20 cellular contexts compared by ENCODE assay signal in genomic region chr16:11280616-11281522, GRCh38. TPM values are rescaled to one million over a fixed set of nuclear protein-coding genes. Genes with fewer than 3 reads are reported as not detected.
A peak's percentile ranks its signal among the peaks of the same experiment; 100 is the strongest.
DNase-seq lines count a peak whose midpoint lies in the region; ATAC-seq, FAIRE-seq and TF ChIP-seq lines count a peak whose summit lies in the region.
"Had no signal": no experiment of that assay in that cellular context is flagged by ENCODE, and none has a peak within 500 bp of the region (broad histone marks: within the 10 kb centered on the region; RNA-seq: fewer than 3 reads in every experiment).

PRM1 (minus strand) TSS chr16:11281330; CDS start chr16:11281238, 92 bp downstream.

- H3K36me3 ChIP-seq in GM23338 (ENCODE audit: insufficient read depth) (no peaks in the 10 kb centered on the region), HepG2 (replicated peaks in 1 of 2; ENCODE audit: control insufficient read depth in 1 of 2, insufficient read depth in 2 of 2, low read length in 2 of 2) (no peaks in the 10 kb centered on the region)
- H3K36me3 ChIP-seq: BLaER1, MG63 had no signal

- H3K9me2 ChIP-seq in GM23338 (ENCODE audit: insufficient read depth), result no peaks in the 10 kb centered on the region

- no peak within 1 kb of the TSS for H3K4me3 Mint-ChIP-seq in GM23338
- peak within 1 kb of the TSS; percentile 11 for H3K4me3 Mint-ChIP-seq in activated B cell treated with CpG ODN at 0.5 μM for 24 hours
- H3K4me3 Mint-ChIP-seq in stimulated activated memory B cell treated with anti-CD40 and anti-IgM and Interleukin-4, amounts not matched to agents 10 μg/mL and 1 μg/mL and 100 μg/mL, for 72 hours, result no peak within 1 kb of the TSS
- H3K4me3 Mint-ChIP-seq in activated naive CD4-positive, alpha-beta T cell treated with anti-CD3 and anti-CD28 coated beads for 36 hours, result no peak within 1 kb of the TSS
- H3K4me3 Mint-ChIP-seq: HFFc6 had no signal

- DNase-seq in GM23338 (ENCODE audit: low spot score), result peak; percentile 31
- DNase-seq in activated B cell treated with CpG ODN at 0.5 μM for 24 hours, result no peak
- DNase-seq in HepG2 (ENCODE audit: low spot score), result no peak
- no peak for DNase-seq in activated naive CD4-positive, alpha-beta T cell treated with anti-CD3 and anti-CD28 coated beads for 36 hours
- no peak for DNase-seq in 8988T
- no peak for DNase-seq in HuH-7.5 (ENCODE audit: low spot score)
- DNase-seq: DMS153, HFFc6, MG63, NCI-H1105, NCI-H187 treated with DMSO at 0.1 percent for 48 hours, NCI-H774, PC-9 had no signal

- H3K4me1 Mint-ChIP-seq in GM23338 (peaks cover 3% of the 10 kb centered on the region), activated B cell treated with CpG ODN at 0.5 μM for 24 hours (peaks cover 25% of the 10 kb centered on the region)
- H3K4me1 Mint-ChIP-seq in stimulated activated memory B cell treated with anti-CD40 and anti-IgM and Interleukin-4, amounts not matched to agents 10 μg/mL and 1 μg/mL and 100 μg/mL, for 72 hours, result peaks cover 26% of the 10 kb centered on the region
- peaks cover 8% of the 10 kb centered on the region for H3K4me1 Mint-ChIP-seq in activated naive CD4-positive, alpha-beta T cell treated with anti-CD3 and anti-CD28 coated beads for 36 hours (ENCODE audit: low read depth)

- peaks cover 13% of the 10 kb centered on the region for H3K27me3 Mint-ChIP-seq in GM23338 (ENCODE audit: insufficient read depth, low read depth, poor library complexity)
- no peaks in the 10 kb centered on the region for H3K27me3 Mint-ChIP-seq in activated B cell treated with CpG ODN at 0.5 μM for 24 hours
- H3K27me3 Mint-ChIP-seq in stimulated activated memory B cell treated with anti-CD40 and anti-IgM and Interleukin-4, amounts not matched to agents 10 μg/mL and 1 μg/mL and 100 μg/mL, for 72 hours, result no peaks in the 10 kb centered on the region
- H3K27me3 Mint-ChIP-seq in activated naive CD4-positive, alpha-beta T cell treated with anti-CD3 and anti-CD28 coated beads for 36 hours (ENCODE audit: low read depth), result no peaks in the 10 kb centered on the region

- 93% methylated on average over 25 of the region's 25 CpGs for WGBS in HepG2 (ENCODE audit: low lambda C conversion rate)

- TF ChIP-seq EP300 in HepG2 (IDR thresholded peaks at IDR 0.05; ENCODE audit: low read depth in 2 of 2, low read length in 2 of 2) (no peak), HepG2 (CRISPR knock-in tag; IDR thresholded peaks at IDR 0.05; ENCODE audit: borderline replicate concordance) (no peak)

- POLR2A ChIA-PET in activated B cell treated with CpG ODN at 0.5 μM for 24 hours (lab: Charles Lee), result no interaction called here
- POLR2A ChIA-PET in HepG2 (lab: Yijun Ruan, JAX), result interaction anchor here (2.2 to 14.0 kb wide), 5 partner anchors 16 to 83 kb away, joined by 9 to 351 read pairs (median 45); partner anchors contain the start of gene SOCS1

- H2AFZ ChIP-seq in GM23338, result peak within 1 kb of the TSS; percentile 80
- no peak within 1 kb of the TSS for H2AFZ ChIP-seq in HepG2 (ENCODE audit: low read length)
- H2AFZ ChIP-seq: PC-9 had no signal

- H3K27me3 ChIP-seq in GM23338 (ENCODE audit: insufficient read depth) (no peaks in the 10 kb centered on the region), HepG2 (ENCODE audit: control insufficient read depth in 1 of 2, insufficient read depth in 2 of 2, low read length in 2 of 2) (no peaks in the 10 kb centered on the region)
- H3K27me3 ChIP-seq: BLaER1, MG63 had no signal

- no peak for FAIRE-seq in HepG2 (lab: Jason Lieb, UNC)
- FAIRE-seq: GM18507 had no signal

- H3K4me2 ChIP-seq in GM23338 (no peak within 1 kb of the TSS), HepG2 (ENCODE audit: low read depth, low read length) (peak within 1 kb of the TSS; percentile 86)
- H3K4me2 ChIP-seq: BLaER1, KMS-11, PC-9 had no signal

- H3K9ac ChIP-seq in HepG2 (ENCODE audit: insufficient read depth, low read depth, low read length), result peak within 1 kb of the TSS; percentile 79
- H3K9ac ChIP-seq: BLaER1, KMS-11 had no signal

- H3F3A ChIP-seq in GM23338 (replicated peaks; ENCODE audit: low read depth), result 0 out of 2 replicates have a peak, but pooled peaks cover 2% of the 10 kb centered on the region

- no peak for TF ChIP-seq POLR2A in HepG2 (IDR thresholded peaks at IDR 0.05; ENCODE audit: insufficient read depth in 1 of 2, low read depth in 2 of 2, low read length in 2 of 2)

- ATAC-seq in GM23338, result peak; percentile 70
- no peak for ATAC-seq in activated B cell treated with CpG ODN at 0.5 μM for 24 hours (ENCODE audit: low read depth)
- no peak for ATAC-seq in HepG2
- ATAC-seq in stimulated activated memory B cell treated with anti-CD40 and anti-IgM and Interleukin-4, amounts not matched to agents 10 μg/mL and 1 μg/mL and 100 μg/mL, for 72 hours, result no peak

- H3K79me2 ChIP-seq in GM23338 (replicated peaks; ENCODE audit: insufficient read depth), result no peaks in the 10 kb centered on the region
- no peaks in the 10 kb centered on the region for H3K79me2 ChIP-seq in HepG2 (ENCODE audit: insufficient read depth, low read length)

- TF ChIP-seq CTCF in GM23338 (conservative IDR thresholded peaks at IDR 0.05; ENCODE audit: low read depth in 2 of 2) (no peak), activated B cell treated with CpG ODN at 0.5 μM for 24 hours (IDR thresholded peaks at IDR 0.05) (no peak), HepG2 (CRISPR knock-in tag; IDR thresholded peaks at IDR 0.05) (no peak)

- no peaks in the 10 kb centered on the region; the same call in 2 of the 3 replicates for H3K36me3 Mint-ChIP-seq in GM23338 (ENCODE audit: low read depth)
- no peaks in the 10 kb centered on the region for H3K36me3 Mint-ChIP-seq in activated B cell treated with CpG ODN at 0.5 μM for 24 hours (ENCODE audit: low read depth)
- no peaks in the 10 kb centered on the region for H3K36me3 Mint-ChIP-seq in stimulated activated memory B cell treated with anti-CD40 and anti-IgM and Interleukin-4, amounts not matched to agents 10 μg/mL and 1 μg/mL and 100 μg/mL, for 72 hours
- no peaks in the 10 kb centered on the region for H3K36me3 Mint-ChIP-seq in activated naive CD4-positive, alpha-beta T cell treated with anti-CD3 and anti-CD28 coated beads for 36 hours (ENCODE audit: low read depth)

- H4K20me1 ChIP-seq in GM23338 (replicated peaks; ENCODE audit: insufficient read depth) (no peaks in the 10 kb centered on the region), HepG2 (ENCODE audit: insufficient read depth, low read length) (no peaks in the 10 kb centered on the region)
- H4K20me1 ChIP-seq: BLaER1 had no signal

- no TSS peak for BruUV-seq in HepG2 (replicated peaks; lab: Mats Ljungman, UMichigan)

- intact Hi-C loops in activated B cell treated with CpG ODN at 0.5 μM for 24 hours (cut with micrococcal nuclease) (no loop called here), HepG2 (cut with micrococcal nuclease; ENCODE audit: unreplicated experiment) (loop anchor here (2.0 kb wide), 1 partner anchor 16 kb away; no protein-coding TSS in a partner anchor)
- intact Hi-C loops in activated naive CD4-positive, alpha-beta T cell treated with anti-CD3 and anti-CD28 coated beads for 36 hours (cut with micrococcal nuclease), result no loop called here

- peaks cover 3% of the 10 kb centered on the region; the same call in 1 of the 3 replicates for H3K9me3 Mint-ChIP-seq in GM23338
- no peaks in the 10 kb centered on the region for H3K9me3 Mint-ChIP-seq in activated B cell treated with CpG ODN at 0.5 μM for 24 hours
- no peaks in the 10 kb centered on the region for H3K9me3 Mint-ChIP-seq in stimulated activated memory B cell treated with anti-CD40 and anti-IgM and Interleukin-4, amounts not matched to agents 10 μg/mL and 1 μg/mL and 100 μg/mL, for 72 hours
- H3K9me3 Mint-ChIP-seq in activated naive CD4-positive, alpha-beta T cell treated with anti-CD3 and anti-CD28 coated beads for 36 hours, result no peaks in the 10 kb centered on the region

- H3K4me3 ChIP-seq in GM23338 (no peak within 1 kb of the TSS), HepG2 (replicated peaks in 1 of 3; ENCODE audit: insufficient read depth in 1 of 3, low read depth in 2 of 3, low read length in 3 of 3) (peak within 1 kb of the TSS in 2 of 3 experiments; percentile 22 to 56; a peak in 2 of 6 replicates)
- H3K4me3 ChIP-seq: BLaER1, MG63, PC-9, SK-N-MC had no signal

- H3K27ac Mint-ChIP-seq in GM23338 (peak within 1 kb of the TSS; percentile 82; the same call in 1 of the 2 replicates), activated B cell treated with CpG ODN at 0.5 μM for 24 hours (no peak within 1 kb of the TSS)
- peak within 1 kb of the TSS; percentile 84 for H3K27ac Mint-ChIP-seq in stimulated activated memory B cell treated with anti-CD40 and anti-IgM and Interleukin-4, amounts not matched to agents 10 μg/mL and 1 μg/mL and 100 μg/mL, for 72 hours
- no peak within 1 kb of the TSS for H3K27ac Mint-ChIP-seq in activated naive CD4-positive, alpha-beta T cell treated with anti-CD3 and anti-CD28 coated beads for 36 hours
- H3K27ac Mint-ChIP-seq: HFFc6 had no signal

- in situ Hi-C loops in HepG2 (cut with HindIII; ENCODE audit: extremely low pct_ligation_motif_present, low pct_unique_long_range_greater_than_20kb), result no loop called here

- H3K27ac ChIP-seq in GM23338 (ENCODE audit: low read depth) (peak within 1 kb of the TSS; percentile 59), HepG2 (ENCODE audit: extremely low read length, insufficient read depth, low read length) (peak within 1 kb of the TSS; percentile 97)
- H3K27ac ChIP-seq: BLaER1, KMS-11, PC-9, SK-N-MC had no signal

- CTCF ChIA-PET in activated B cell treated with CpG ODN at 0.5 μM for 24 hours (lab: Charles Lee), result interaction anchor here (1.0 kb wide), 1 partner anchor 8 kb away, joined by 3 read pairs; no protein-coding TSS in a partner anchor
- CTCF ChIA-PET in HepG2 (lab: Yijun Ruan, JAX; ENCODE audit: low intra/inter-chr PET ratio, low total read pairs), result no interaction called here
- CTCF ChIA-PET in activated naive CD4-positive, alpha-beta T cell treated with anti-CD3 and anti-CD28 coated beads for 36 hours (lab: Charles Lee), result interaction anchor here (0.7 kb wide), 1 partner anchor 16 kb away, joined by 4 read pairs; no protein-coding TSS in a partner anchor

- no peak for TF ChIP-seq RAD21 in HepG2 (CRISPR knock-in tag; IDR thresholded peaks at IDR 0.05)

- H3K9me3 ChIP-seq in HepG2 (ENCODE audit: low read length), result no peaks in the 10 kb centered on the region
- H3K9me3 ChIP-seq: BLaER1, MG63 had no signal

- H3K4me1 ChIP-seq in GM23338 (ENCODE audit: insufficient read depth) (peaks cover 4% of the 10 kb centered on the region; the same call in 1 of the 2 replicates), HepG2 (ENCODE audit: insufficient read depth, low read length) (peaks cover 98% of the 10 kb centered on the region)

RNA-seq across cellular contexts. Expression of gene PRM1, which starts in this region (rescaled TPM):
- total RNA-seq in GM23338 (2014; rRNA removed; shearing (Covaris generic)), result not detected in 2 replicates
- polyA plus RNA-seq in GM23338 (2016; fragmentation: Nextera tagmentation; extraction: Ambion mirVana) (1.2 and 2.1 TPM in 2 replicates), HepG2 (2011; rRNA removed) (not detected in 2 replicates)
- total RNA-seq in activated B cell treated with CpG ODN at 0.5 μM for 24 hours (not detected in 2 replicates), HepG2 (2016; rRNA removed; fragmentation: Illumina TruSeq; extraction: Trizol) (not detected in 2 replicates)
- total RNA-seq in HepG2 (2016; cell fraction: cytosol; rRNA removed; fragmentation: Illumina TruSeq; extraction: Trizol; ENCODE audit: low read depth), result not detected in 2 replicates
- not detected in 2 replicates for total RNA-seq in HepG2 (2016; cell fraction: insoluble cytoplasmic fraction; rRNA removed; fragmentation: Illumina TruSeq; extraction: Trizol)
- not detected in 2 replicates for total RNA-seq in HepG2 (2016; cell fraction: membrane; rRNA removed; fragmentation: Illumina TruSeq; extraction: Trizol)
- total RNA-seq in HepG2 (2016; cell fraction: nucleus; rRNA removed; fragmentation: Illumina TruSeq; extraction: Trizol), result not detected in 2 replicates
- 0.44 TPM in 1 of 2 replicates, not detected in the other for polyA plus RNA-seq in HepG2 (2011; cell fraction: cytosol; rRNA removed)
- not detected in 2 replicates for polyA plus RNA-seq in HepG2 (2011; cell fraction: nucleus; rRNA removed)
- polyA plus RNA-seq in HepG2 (2012), result not detected in 2 replicates
- polyA plus RNA-seq in HepG2 (2016; cell fraction: cytosol; fragmentation: Illumina TruSeq; extraction: Trizol; ENCODE audit: low read depth), result not detected in 2 replicates
- not detected in 2 replicates for polyA plus RNA-seq in HepG2 (2016; cell fraction: insoluble cytoplasmic fraction; fragmentation: Illumina TruSeq; extraction: Trizol; ENCODE audit: low read depth)
- polyA plus RNA-seq in HepG2 (2016; cell fraction: membrane; fragmentation: Illumina TruSeq; extraction: Trizol; ENCODE audit: low read depth), result not detected in 2 replicates
- not detected in 2 replicates for polyA plus RNA-seq in HepG2 (2016; cell fraction: nucleus; fragmentation: Illumina TruSeq; extraction: Trizol; ENCODE audit: insufficient read depth, low read depth)
- polyA minus RNA-seq in HepG2 (2011; rRNA and poly(A)+ RNA removed; ENCODE audit: low replicate concordance), result not detected in 2 replicates
- not detected in 2 replicates for polyA minus RNA-seq in HepG2 (2011; cell fraction: cytosol; rRNA and poly(A)+ RNA removed)
- not detected in 2 replicates for polyA minus RNA-seq in HepG2 (2011; cell fraction: nucleus; rRNA and poly(A)+ RNA removed)
- not detected for total RNA-seq in activated naive CD4-positive, alpha-beta T cell treated with anti-CD3 and anti-CD28 coated beads for 36 hours
- total RNA-seq: HFFc6, NCI-H460, PC-9 had no signal
- polyA plus RNA-seq: AG04450 had no signal

Comparison
In these comparisons a context has a peak if more than half of its experiments do, and no peak if none do; other contexts are left out.
1. H3K27ac Mint-ChIP-seq: peak in GM23338 (single experiment) and stimulated activated memory B cell treated with anti-CD40 and anti-IgM and Interleukin-4, amounts not matched to agents 10 μg/mL and 1 μg/mL and 100 μg/mL, for 72 hours (single experiment); none in activated B cell treated with CpG ODN at 0.5 μM for 24 hours (single experiment) and activated naive CD4-positive, alpha-beta T cell treated with anti-CD3 and anti-CD28 coated beads for 36 hours (single experiment).